Comparison of ENCODE assay signal across 8 cellular contexts in genomic region chr10:103192089-103192450, GRCh38. TPM values are rescaled to one million over a fixed set of nuclear protein-coding genes. Genes with fewer than 3 reads are reported as not detected.
DNase-seq lines count a peak whose midpoint lies in the region; ATAC-seq and TF ChIP-seq lines count a peak whose summit lies in the region.

No MANE protein-coding gene starts in this region.

- peak overlapping the region; percentile 46 for H3K9ac ChIP-seq in neuronal stem cell (ENCODE audit: low read depth, low read length, poor library complexity)

- 1% methylated on average over 14 of the region's 14 CpGs for WGBS in heart right ventricle, 2 donors
- 1% methylated on average over 14 of the region's 14 CpGs for WGBS in esophagus, 2 donors
- WGBS in neuronal stem cell (ENCODE audit: extremely low coverage in 2 of 2, insufficient read length in 2 of 2, insufficient replicate concordance in 1 of 2), 2 donors, result no CpG with 5 or more reads among the region's 14 CpGs

- peak overlapping the region; percentile 72 for H3K4me2 ChIP-seq in neuronal stem cell (ENCODE audit: insufficient read depth, low read length, poor library complexity, severe bottlenecking)

- TF ChIP-seq CTCF in heart right ventricle (IDR thresholded peaks at IDR 0.05), result no peak

- no peak overlapping the region for H3K14ac ChIP-seq in neuronal stem cell (ENCODE audit: low read length)

- H3K23ac ChIP-seq in neuronal stem cell (ENCODE audit: low read depth, low read length, poor library complexity), result no peak overlapping the region

- peaks cover 0 to 8% (median 0%) of the 10 kb centered on the region in 9 donors for H3K36me3 ChIP-seq in heart right ventricle
- H3K36me3 ChIP-seq in esophagus (ENCODE audit: control insufficient read depth in 2 of 2, insufficient read depth in 2 of 2, low read length in 1 of 2), result no peaks in the 10 kb centered on the region
- H3K36me3 ChIP-seq in neuronal stem cell (replicated peaks in 1 of 2; ENCODE audit: control insufficient read depth in 2 of 2, insufficient read depth in 2 of 2, low read length in 2 of 2), result peaks cover 0 to 12% of the 10 kb centered on the region in 2 donors

- ATAC-seq in heart right ventricle, result peak in 4 of 8 donors; percentile 22 to 38 (median 25)
- no peak for ATAC-seq in Right ventricle myocardium inferior
- peak; percentile 27 for ATAC-seq in SK-N-SH treated with all-trans-retinoic acid at 6 μM for 48 hours
- no peak for ATAC-seq in HG03460 (IDR thresholded peaks at IDR 0.05; ENCODE audit: unreplicated experiment)
- ATAC-seq in GM18858 (IDR thresholded peaks at IDR 0.05; ENCODE audit: unreplicated experiment), result no peak

- H3K4ac ChIP-seq in neuronal stem cell (ENCODE audit: low read length), result no peak overlapping the region

- H3K4me1 ChIP-seq in heart right ventricle (peaks cover 3 to 76% (median 60%) of the 10 kb centered on the region in 9 donors), esophagus (ENCODE audit: control insufficient read depth in 2 of 2, insufficient read depth in 2 of 2, low read length in 1 of 2) (peaks cover under 1 to 6% of the 10 kb centered on the region in 2 donors), neuronal stem cell (ENCODE audit: control insufficient read depth in 2 of 2, insufficient read depth in 1 of 2, low read depth in 1 of 2, low read length in 2 of 2) (peaks cover 6 to 12% of the 10 kb centered on the region in 2 donors)

- H3K27ac ChIP-seq in heart right ventricle (peak overlapping the region; percentile 93 to 100 (median 98)), esophagus (ENCODE audit: low read depth in 2 of 2, low read length in 1 of 2) (peak overlapping the region; percentile 94 to 95), neuronal stem cell (replicated peaks; ENCODE audit: low read length) (peak overlapping the region; percentile 94)

- peak overlapping the region; percentile 97 for H2AFZ ChIP-seq in neuronal stem cell (ENCODE audit: low read length)

- DNase-seq in heart right ventricle (no peak), Right ventricle myocardium inferior (ENCODE audit: missing footprints) (no peak), neuronal stem cell (ENCODE audit: low spot score) (no peak), SIG-M5 treated with dmso at 0.1 percent for 504 hours (lab: John Stamatoyannopoulos, UW; ENCODE audit: unreplicated experiment) (no peak)

- peaks cover 5% of the 10 kb centered on the region for H3K79me1 ChIP-seq in neuronal stem cell (ENCODE audit: low read depth, low read length)

- H3K4me3 ChIP-seq in heart right ventricle (peak overlapping the region; percentile 61 to 97 (median 82)), esophagus (ENCODE audit: low read depth in 1 of 2, low read length in 2 of 2) (peak overlapping the region; percentile 88 to 94), neuronal stem cell (ENCODE audit: low read length in 2 of 2) (peak overlapping the region; percentile 97 to 98)

- intact Hi-C loops in heart right ventricle (cut with DNase I), result loop anchor here in 7 of 10 donors (2.0 to 5.0 kb wide), 7 partner anchors 35 to 275 kb away; partner anchors contain the start of gene CNNM2 (in 1 of the 7)
- intact Hi-C loops in Right ventricle myocardium inferior (cut with DNase I), result loop anchor here (1.0 to 10.0 kb wide), 5 partner anchors 39 to 275 kb away; partner anchors contain the start of gene TAF5

- H3K9me3 ChIP-seq in heart right ventricle (no peaks in the 10 kb centered on the region), esophagus (ENCODE audit: control insufficient read depth in 2 of 2, insufficient read depth in 1 of 2, low read depth in 1 of 2, low read length in 1 of 2) (no peaks in the 10 kb centered on the region), neuronal stem cell (replicated peaks in 1 of 2; ENCODE audit: control insufficient read depth in 2 of 2, insufficient read depth in 1 of 2, low read depth in 1 of 2, low read length in 2 of 2) (no peaks in the 10 kb centered on the region)

- no peak overlapping the region for H4K8ac ChIP-seq in neuronal stem cell (ENCODE audit: low read depth, low read length)

- no peaks in the 10 kb centered on the region for H3K27me3 ChIP-seq in heart right ventricle
- H3K27me3 ChIP-seq in esophagus (ENCODE audit: control insufficient read depth in 1 of 2, insufficient read depth in 2 of 2, low read length in 2 of 2), result no peaks in the 10 kb centered on the region
- H3K27me3 ChIP-seq in neuronal stem cell (ENCODE audit: control insufficient read depth in 3 of 3, insufficient read depth in 3 of 3, low read depth in 1 of 3, low read length in 3 of 3), result no peaks in the 10 kb centered on the region

- H3K18ac ChIP-seq in neuronal stem cell (ENCODE audit: low read length), result peak overlapping the region; percentile 96

- H2BK12ac ChIP-seq in neuronal stem cell (ENCODE audit: low read length), result no peak overlapping the region

- no peak overlapping the region for H4K91ac ChIP-seq in neuronal stem cell (ENCODE audit: low read depth, low read length, poor library complexity)

- no peak overlapping the region for H2BK15ac ChIP-seq in neuronal stem cell (ENCODE audit: low read length)

- H2BK5ac ChIP-seq in neuronal stem cell (ENCODE audit: low read length), result peak overlapping the region; percentile 27

- H2BK120ac ChIP-seq in neuronal stem cell (ENCODE audit: low read depth, low read length), result no peak overlapping the region

- H2AK5ac ChIP-seq in neuronal stem cell (ENCODE audit: low read depth, low read length), result peak overlapping the region; percentile 20

TF ChIP-seq in SK-N-SH treated with all-trans-retinoic acid at 6 μM for 48 hours, 23 proteins besides CTCF, POLR2A, EP300 and RAD21:
- no peak for TF ChIP-seq OSR1 (CRISPR knock-in tag; IDR thresholded peaks at IDR 0.05)
- TF ChIP-seq ZFP3 (CRISPR knock-in tag; IDR thresholded peaks at IDR 0.05), result no peak
- no peak for TF ChIP-seq GLIS3 (CRISPR knock-in tag; IDR thresholded peaks at IDR 0.05)
- no peak for TF ChIP-seq ZFP30 (CRISPR knock-in tag; IDR thresholded peaks at IDR 0.05)
- no peak for TF ChIP-seq BACH2 (CRISPR knock-in tag; IDR thresholded peaks at IDR 0.05; ENCODE audit: borderline replicate concordance)
- TF ChIP-seq RARB (CRISPR knock-in tag; IDR thresholded peaks at IDR 0.05), result no peak
- no peak for TF ChIP-seq POU6F1 (CRISPR knock-in tag; IDR thresholded peaks at IDR 0.05; ENCODE audit: borderline replicate concordance, low read depth)
- TF ChIP-seq CSRNP3 (CRISPR knock-in tag; IDR thresholded peaks at IDR 0.05), result no peak
- no peak for TF ChIP-seq ARNTL (CRISPR knock-in tag; IDR thresholded peaks at IDR 0.05; ENCODE audit: borderline replicate concordance, low read depth)

RNA-seq across cellular contexts. Expression of gene NT5C2, which starts 1.0 kb away (rescaled TPM):
- total RNA-seq in heart right ventricle (10 to 100 TPM; 35.2 to 88.2 (median 58.5) TPM), Right ventricle myocardium inferior (52.3 TPM)
- polyA plus RNA-seq in heart right ventricle (10 to 100 TPM; 23.9 to 38.7 TPM), esophagus (10 to 100 TPM; 60.6 to 75.0 TPM)
- 62.7 TPM for polyA plus RNA-seq in neuronal stem cell (2013, experiment 1 of 2)
- polyA plus RNA-seq in neuronal stem cell (2013, experiment 2 of 2), result 62.3 TPM

RNA-seq across cellular contexts. Expression of gene RPEL1, which starts 53.6 kb away (rescaled TPM):
- not detected for total RNA-seq in heart right ventricle
- polyA plus RNA-seq in heart right ventricle, result under 1 TPM in 1 of 2 donors, not detected in 1; 0.01 TPM
- total RNA-seq in Right ventricle myocardium inferior, result not detected
- polyA plus RNA-seq in esophagus, result under 1 TPM in 1 of 2 donors, not detected in 1; 0.02 TPM
- 0.01 TPM for polyA plus RNA-seq in neuronal stem cell (2013, experiment 1 of 2)
- 0.01 TPM for polyA plus RNA-seq in neuronal stem cell (2013, experiment 2 of 2)
